30 cellular contexts compared by ENCODE assay signal in the genomic region with DNA sequence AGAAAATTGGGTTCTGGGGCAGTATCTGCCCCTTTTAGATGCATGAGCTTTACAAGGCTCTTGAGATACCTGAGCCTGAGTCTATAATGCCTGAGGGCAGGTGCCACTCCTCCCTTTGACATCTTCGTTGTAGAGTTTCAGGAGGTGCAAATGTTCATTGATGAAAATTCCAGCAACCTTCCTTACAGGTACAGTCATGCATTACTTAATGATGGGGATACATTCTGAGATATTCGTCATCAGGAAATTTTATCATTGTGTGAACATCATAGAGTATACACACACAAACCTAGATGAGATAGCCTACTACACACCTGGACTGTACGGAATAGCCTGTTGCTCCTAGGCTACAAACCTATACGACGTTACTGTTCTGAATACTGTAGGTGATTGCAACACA.
"Had no signal": no experiment of that assay in that cellular context is flagged by ENCODE, and none has a peak within 500 bp of the region (broad histone marks: within the 10 kb centered on the region; RNA-seq: fewer than 3 reads in every experiment).

No MANE protein-coding gene starts in this region.

- H3K36me3 ChIP-seq: neural progenitor cell, ovary, spleen, stomach, thoracic aorta, thyroid gland, tibial nerve, upper lobe of left lung, vagina had no signal

- H3K9me3 ChIP-seq: ovary, psoas muscle, spleen, stomach, thoracic aorta, thyroid gland, tibial nerve, upper lobe of left lung, vagina had no signal

- H3K79me2 ChIP-seq: parathyroid adenoma had no signal

- H3K4me1 ChIP-seq: parathyroid adenoma, thyroid gland, vagina had no signal

- H3K9me3 Mint-ChIP-seq: natural killer cell; nephron; neural progenitor cell; stimulated activated naive CD8-positive, alpha-beta T cell treated with anti-CD3 and anti-CD28 coated beads, Interleukin-15, Interleukin-2, amounts not matched to agents 100 ng/mL and 50 ng/mL, for 24 hours had no signal

- H3K4me3 Mint-ChIP-seq: natural killer cell; nephron; neural progenitor cell; stimulated activated memory B cell treated with anti-CD40 and anti-IgM and Interleukin-4, amounts not matched to agents 10 μg/mL and 1 μg/mL and 100 μg/mL, for 72 hours; stimulated activated naive CD8-positive, alpha-beta T cell treated with anti-CD3 and anti-CD28 coated beads, Interleukin-15, Interleukin-2, amounts not matched to agents 100 ng/mL and 50 ng/mL, for 24 hours had no signal

- H3K4me2 ChIP-seq: neural progenitor cell, smooth muscle cell had no signal

- H3K4me1 Mint-ChIP-seq: stimulated activated memory B cell treated with anti-CD40 and anti-IgM and Interleukin-4, amounts not matched to agents 10 μg/mL and 1 μg/mL and 100 μg/mL, for 72 hours had no signal

- H2AFZ ChIP-seq: neural progenitor cell, parathyroid adenoma had no signal

- H3K27me3 ChIP-seq: neural progenitor cell, ovary, stomach, thyroid gland, tibial nerve, upper lobe of left lung, vagina had no signal

- H3K27me3 Mint-ChIP-seq: stimulated activated memory B cell treated with anti-CD40 and anti-IgM and Interleukin-4, amounts not matched to agents 10 μg/mL and 1 μg/mL and 100 μg/mL, for 72 hours had no signal

- DNase-seq: natural killer cell; occipital lobe; ovary; posterior cingulate gyrus; psoas muscle; right cardiac atrium; spleen; stimulated activated CD4-positive, alpha-beta T cell treated with anti-CD3 and anti-CD28 coated beads, Interleukin-12 subunit alpha, Interleukin-12 subunit beta, amount 100 ng/mL, for 4 hours; stimulated activated CD4-positive, alpha-beta T cell treated with anti-CD3 and anti-CD28 coated beads, Interleukin-1b, Interleukin-23, amount 100 ng/mL, for 48 hours; stimulated activated CD4-positive, alpha-beta T cell treated with anti-CD3 and anti-CD28 coated beads, Interleukin-4, amount 100 ng/mL, for 1 hour; stimulated activated CD4-positive, alpha-beta T cell treated with anti-CD3 and anti-CD28 coated beads, Interleukin-4, amount 100 ng/mL, for 4 hours; stimulated activated CD8-positive, alpha-beta memory T cell treated with anti-CD3 and anti-CD28 coated beads, Interleukin-4, amount 100 ng/mL, for 48 hours; stimulated activated naive CD4-positive, alpha-beta T cell treated with Interleukin-2 at 50 U/mL for 16 hours; stomach; thyroid gland; trophoblast cell; upper lobe of left lung had no signal

- H3K27ac Mint-ChIP-seq: natural killer cell; neural progenitor cell; progenitor cell of endocrine pancreas; stimulated activated memory B cell treated with anti-CD40 and anti-IgM and Interleukin-4, amounts not matched to agents 10 μg/mL and 1 μg/mL and 100 μg/mL, for 72 hours; stimulated activated naive CD8-positive, alpha-beta T cell treated with anti-CD3 and anti-CD28 coated beads, Interleukin-15, Interleukin-2, amounts not matched to agents 100 ng/mL and 50 ng/mL, for 24 hours had no signal

- ATAC-seq: natural killer cell; psoas muscle; right cardiac atrium; sciatic nerve; stimulated activated memory B cell treated with anti-CD40 and anti-IgM and Interleukin-4, amounts not matched to agents 10 μg/mL and 1 μg/mL and 100 μg/mL, for 72 hours had no signal

- H3K27ac ChIP-seq: neural progenitor cell, ovary, parathyroid adenoma, psoas muscle, skin epidermis, spleen, stomach, thoracic aorta, thyroid gland, tibial nerve, upper lobe of left lung, vagina had no signal

- H3K36me3 Mint-ChIP-seq: natural killer cell; neural progenitor cell; stimulated activated memory B cell treated with anti-CD40 and anti-IgM and Interleukin-4, amounts not matched to agents 10 μg/mL and 1 μg/mL and 100 μg/mL, for 72 hours had no signal

- H3K4me3 ChIP-seq: neural progenitor cell, ovary, psoas muscle, skin epidermis, smooth muscle cell, spleen, stomach, thoracic aorta, thyroid gland, tibial nerve, upper lobe of left lung, vagina had no signal

- H3K9ac ChIP-seq: neural progenitor cell, parathyroid adenoma had no signal

- FAIRE-seq: urothelium cell line had no signal
